ENCODE assay signal across 8 cellular contexts in genomic region chr14:106875503-106875902, GRCh38.
DNase-seq lines count a peak whose midpoint lies in the region; ATAC-seq and TF ChIP-seq lines count a peak whose summit lies in the region.

No MANE protein-coding gene starts in this region.

- H3K4me2 ChIP-seq in SK-N-SH: no peak overlapping the region

- no peak for TF ChIP-seq EP300 in SK-N-SH (IDR thresholded peaks at IDR 0.05; ENCODE audit: borderline replicate concordance in 1 of 2, low read depth in 1 of 2, low read length in 1 of 2)

- DNase-seq in GF-D8 (lab: John Stamatoyannopoulos, UW): peak; percentile 58
- DNase-seq in SK-N-SH: no peak
- DNase-seq in left lung: peak in 1 of 2 donors; percentile 69
- DNase-seq in prostate gland (ENCODE audit: low spot score): no peak
- no peak for DNase-seq in ureter (ENCODE audit: low spot score)
- no peak for DNase-seq in foreskin melanocyte
- no peak for DNase-seq in vagina (ENCODE audit: extremely low spot score in 2 of 2)

- H3K27ac ChIP-seq in SK-N-SH (ENCODE audit: low read depth in 2 of 2, low read length in 1 of 2) (no peak overlapping the region), left lung (no peak overlapping the region), prostate gland (no peak overlapping the region), vagina (no peak overlapping the region)

- H3F3A ChIP-seq in SK-N-SH (replicated peaks; ENCODE audit: insufficient read depth): peaks cover 9% of the 10 kb centered on the region

- peaks cover 10% of the 10 kb centered on the region; the same call in 1 of the 2 replicates for H3K27me3 ChIP-seq in SK-N-SH (ENCODE audit: insufficient read depth)
- H3K27me3 ChIP-seq in left lung: peaks cover 7 to 40% of the 10 kb centered on the region in 2 donors
- no peaks in the 10 kb centered on the region for H3K27me3 ChIP-seq in prostate gland (replicated peaks; ENCODE audit: insufficient read depth)
- no peaks in the 10 kb centered on the region for H3K27me3 ChIP-seq in vagina

- H3K4me1 ChIP-seq in SK-N-SH (ENCODE audit: control insufficient read depth in 1 of 2, insufficient read depth in 2 of 2, low read depth in 1 of 2, low read length in 1 of 2) (peaks cover 0 to 2% of the 10 kb centered on the region in 2 experiments; a peak in 1 of 4 replicates), left lung (peaks cover 0 to 8% of the 10 kb centered on the region in 2 donors), prostate gland (replicated peaks) (no peaks in the 10 kb centered on the region), vagina (no peaks in the 10 kb centered on the region)

- POLR2A ChIA-PET in SK-N-SH (lab: Yijun Ruan, JAX): no interaction called here

- ATAC-seq in GM21576 (IDR thresholded peaks at IDR 0.05; ENCODE audit: unreplicated experiment) (peak; percentile 51), left lung (peak; percentile 54)

- no peaks in the 10 kb centered on the region; the same call in 1 of the 2 replicates for H4K20me1 ChIP-seq in SK-N-SH (ENCODE audit: insufficient read depth)

- no peaks in the 10 kb centered on the region for H3K9me2 ChIP-seq in SK-N-SH

- H3K4me3 ChIP-seq in SK-N-SH (ENCODE audit: low read depth in 2 of 2, low read length in 1 of 2) (no peak overlapping the region), left lung (no peak overlapping the region), prostate gland (no peak overlapping the region), vagina (no peak overlapping the region)

- no peak for TF ChIP-seq RAD21 in SK-N-SH (IDR thresholded peaks at IDR 0.05; ENCODE audit: low read length)

- no peaks in the 10 kb centered on the region for H3K79me2 ChIP-seq in SK-N-SH (ENCODE audit: insufficient read depth)

- no peaks in the 10 kb centered on the region for H3K9me3 ChIP-seq in SK-N-SH
- no peaks in the 10 kb centered on the region for H3K9me3 ChIP-seq in left lung
- H3K9me3 ChIP-seq in prostate gland: no peaks in the 10 kb centered on the region
- no peaks in the 10 kb centered on the region for H3K9me3 ChIP-seq in vagina

- CTCF ChIA-PET in SK-N-SH (lab: Yijun Ruan, JAX): no interaction called here

- 12% methylated on average over 4 of the region's 4 CpGs for WGBS in SK-N-SH (ENCODE audit: low lambda C conversion rate)
- WGBS in prostate gland: 41% methylated on average over 4 of the region's 4 CpGs

- H3K9ac ChIP-seq in SK-N-SH: no peak overlapping the region

- intact Hi-C loops in left lung (cut with DNase I) (no loop called here), prostate gland (cut with DNase I) (no loop called here), vagina (cut with DNase I) (no loop called here)

- H3K36me3 ChIP-seq in SK-N-SH (replicated peaks in 1 of 2; ENCODE audit: control insufficient read depth in 1 of 2, insufficient read depth in 2 of 2, low read length in 1 of 2) (no peaks in the 10 kb centered on the region), left lung (no peaks in the 10 kb centered on the region), prostate gland (no peaks in the 10 kb centered on the region), vagina (no peaks in the 10 kb centered on the region)

- no peak overlapping the region for H2AFZ ChIP-seq in SK-N-SH (ENCODE audit: low read depth)

- no peak for TF ChIP-seq POLR2A in prostate gland (IDR thresholded peaks at IDR 0.05)
- no peak for TF ChIP-seq POLR2A in vagina (IDR thresholded peaks at IDR 0.05)

- TF ChIP-seq CTCF in SK-N-SH (IDR thresholded peaks at IDR 0.05): peak; percentile 45
- peak in 1 of 2 donors; percentile 25 for TF ChIP-seq CTCF in left lung (IDR thresholded peaks at IDR 0.05)
- no peak for TF ChIP-seq CTCF in prostate gland (IDR thresholded peaks at IDR 0.05)
- TF ChIP-seq CTCF in vagina (IDR thresholded peaks at IDR 0.05): no peak

TF ChIP-seq in SK-N-SH, 30 proteins besides CTCF, POLR2A, EP300 and RAD21:
- TF ChIP-seq ZBTB33 (IDR thresholded peaks at IDR 0.05; ENCODE audit: borderline replicate concordance, low read depth) (no peak), IRF3 (IDR thresholded peaks at IDR 0.05; ENCODE audit: low read depth, low read length) (no peak), RCOR1 (IDR thresholded peaks at IDR 0.05; ENCODE audit: low read length) (no peak), MAX (IDR thresholded peaks at IDR 0.05; ENCODE audit: low read depth) (no peak), ELF1 (IDR thresholded peaks at IDR 0.05) (no peak), POLR2AphosphoS5 (IDR thresholded peaks at IDR 0.05; ENCODE audit: low read depth, low read length) (no peak), FOSL2 (IDR thresholded peaks at IDR 0.05; ENCODE audit: borderline replicate concordance, low read depth) (no peak), MEF2A (IDR thresholded peaks at IDR 0.05; ENCODE audit: borderline replicate concordance, low read depth) (no peak), TAF1 (IDR thresholded peaks at IDR 0.05; ENCODE audit: borderline replicate concordance, low read depth, low read length) (no peak), REST (IDR thresholded peaks at IDR 0.05; ENCODE audit: low read depth, low read length) (no peak), YY1 (IDR thresholded peaks at IDR 0.05; ENCODE audit: low read depth) (no peak), NFIC (IDR thresholded peaks at IDR 0.05; ENCODE audit: borderline replicate concordance) (no peak), RFX5 (IDR thresholded peaks at IDR 0.05; ENCODE audit: low read length) (no peak), CHD2 (IDR thresholded peaks at IDR 0.05; ENCODE audit: low read length, partially characterized antibody) (no peak), FOXJ3 (CRISPR knock-in tag; IDR thresholded peaks at IDR 0.05) (no peak), USF1 (IDR thresholded peaks at IDR 0.05; ENCODE audit: borderline replicate concordance, low read depth) (no peak), EZH2phosphoT487 (IDR thresholded peaks at IDR 0.05; ENCODE audit: borderline replicate concordance, low read depth) (no peak), SIN3A (IDR thresholded peaks at IDR 0.05; ENCODE audit: borderline replicate concordance, low read depth, low read length) (no peak), SMC3 (IDR thresholded peaks at IDR 0.05; ENCODE audit: low read depth, low read length) (no peak)
